8 cellular contexts compared by ENCODE assay signal in genomic region chr13:45119469-45119989, GRCh38. TPM values are rescaled to one million over a fixed set of nuclear protein-coding genes. Genes with fewer than 3 reads are reported as not detected.
DNase-seq lines count a peak whose midpoint lies in the region; ATAC-seq and TF ChIP-seq lines count a peak whose summit lies in the region.

No MANE protein-coding gene starts in this region.

- no peak overlapping the region for H3K18ac ChIP-seq in H9 (ENCODE audit: insufficient read length, low read depth, low read length)

- no peaks in the 10 kb centered on the region for H3K27me3 Mint-ChIP-seq in H9 (ENCODE audit: low read depth)
- H3K27me3 Mint-ChIP-seq in activated T-cell treated with anti-CD3 and anti-CD28 coated beads, Interleukin-2, amount 50 U/mL, for 24 hours = no peaks in the 10 kb centered on the region

- peak overlapping the region; percentile 80 for H2AFZ ChIP-seq in H9 (ENCODE audit: low read length)

- no peak overlapping the region for H3K4me3 Mint-ChIP-seq in H9
- no peak overlapping the region for H3K4me3 Mint-ChIP-seq in activated T-cell treated with anti-CD3 and anti-CD28 coated beads, Interleukin-2, amount 50 U/mL, for 24 hours

- H2BK5ac ChIP-seq in H9 (ENCODE audit: insufficient read length, low read length) = no peak overlapping the region

- no peak overlapping the region for H3K27ac Mint-ChIP-seq in H9
- no peak overlapping the region for H3K27ac Mint-ChIP-seq in activated T-cell treated with anti-CD3 and anti-CD28 coated beads, Interleukin-2, amount 50 U/mL, for 24 hours

- H2AK5ac ChIP-seq in H9 (ENCODE audit: insufficient read length, low read length) = no peak overlapping the region

- H3K27me3 ChIP-seq in H9 (ENCODE audit: insufficient read depth, low read length) (no peaks in the 10 kb centered on the region), NT2/D1 (ENCODE audit: insufficient read depth, insufficient read length) (no peaks in the 10 kb centered on the region), gastroesophageal sphincter (no peaks in the 10 kb centered on the region), sigmoid colon (no peaks in the 10 kb centered on the region)

- intact Hi-C loops in sigmoid colon (cut with DNase I) = loop anchor here (5.0 kb wide), 1 partner anchor 72 kb away; no protein-coding TSS in a partner anchor

- H3K4me1 ChIP-seq in H9 (ENCODE audit: insufficient read depth, low read length) (0 out of 2 replicates have a peak, but pooled peaks cover 3% of the 10 kb centered on the region), NT2/D1 (ENCODE audit: insufficient read depth, insufficient read length) (no peaks in the 10 kb centered on the region), gastroesophageal sphincter (peaks cover 3 to 27% (median 10%) of the 10 kb centered on the region in 3 donors), sigmoid colon (peaks cover 0 to 27% (median 26%) of the 10 kb centered on the region in 4 donors)

- H3K36me3 Mint-ChIP-seq in H9 (ENCODE audit: insufficient read depth in 1 of 3, low read depth in 3 of 3) = peaks cover 4 to 6% (median 4%) of the 10 kb centered on the region in 3 experiments; a peak in 6 of 7 replicates
- peaks cover 11% of the 10 kb centered on the region for H3K36me3 Mint-ChIP-seq in activated T-cell treated with anti-CD3 and anti-CD28 coated beads, Interleukin-2, amount 50 U/mL, for 24 hours (ENCODE audit: low read depth)

- H3K4me2 ChIP-seq in H9 (ENCODE audit: insufficient read depth, insufficient read length, low read length) = peak overlapping the region; percentile 79

- H3K4me1 Mint-ChIP-seq in H9 = no peaks in the 10 kb centered on the region
- H3K4me1 Mint-ChIP-seq in activated T-cell treated with anti-CD3 and anti-CD28 coated beads, Interleukin-2, amount 50 U/mL, for 24 hours (ENCODE audit: low read depth) = peaks cover 9% of the 10 kb centered on the region

- H2BK20ac ChIP-seq in H9 (ENCODE audit: low read depth, low read length, poor library complexity, severe bottlenecking) = no peak overlapping the region

- H4K8ac ChIP-seq in H9 (replicated peaks; ENCODE audit: insufficient read length, low read depth, low read length) = no peak overlapping the region

- no peak overlapping the region for H2BK120ac ChIP-seq in H9 (ENCODE audit: low read depth, low read length, poor library complexity, severe bottlenecking)

- no peak for TF ChIP-seq CTCF in H9 (conservative IDR thresholded peaks at IDR 0.05)
- no peak for TF ChIP-seq CTCF in gastroesophageal sphincter (IDR thresholded peaks at IDR 0.05)
- TF ChIP-seq CTCF in sigmoid colon (IDR thresholded peaks at IDR 0.05) = no peak

- H2BK15ac ChIP-seq in H9 (ENCODE audit: low read depth, low read length) = no peak overlapping the region

- H3K79me2 ChIP-seq in H9 (ENCODE audit: insufficient read depth, low read length) = peaks cover 24% of the 10 kb centered on the region

- ATAC-seq in gastroesophageal sphincter = no peak

- H3K79me1 ChIP-seq in H9 (ENCODE audit: insufficient read depth, low read depth, low read length, poor library complexity, severe bottlenecking) = peaks cover 8% of the 10 kb centered on the region

- peak overlapping the region; percentile 1 for H3K9ac ChIP-seq in H9 (ENCODE audit: extremely low read depth, insufficient read length, low read length)
- H3K9ac ChIP-seq in NT2/D1 (ENCODE audit: insufficient read length, low read depth) = peak overlapping the region; percentile 82

- H3T11ph ChIP-seq in H9 (ENCODE audit: low read length) = no peak overlapping the region

- TF ChIP-seq EP300 in gastroesophageal sphincter (IDR thresholded peaks at IDR 0.05) (no peak), sigmoid colon (IDR thresholded peaks at IDR 0.05) (no peak)

- no peaks in the 10 kb centered on the region for H3K9me3 Mint-ChIP-seq in H9
- H3K9me3 Mint-ChIP-seq in activated T-cell treated with anti-CD3 and anti-CD28 coated beads, Interleukin-2, amount 50 U/mL, for 24 hours = no peaks in the 10 kb centered on the region

- H3K9me3 ChIP-seq in H9 (ENCODE audit: control insufficient read depth, low read depth, low read length) (no peaks in the 10 kb centered on the region), NT2/D1 (ENCODE audit: insufficient read depth, low read length) (no peaks in the 10 kb centered on the region), gastroesophageal sphincter (no peaks in the 10 kb centered on the region), sigmoid colon (no peaks in the 10 kb centered on the region)

- peaks cover 7% of the 10 kb centered on the region for H3K36me3 ChIP-seq in NT2/D1 (ENCODE audit: insufficient read depth, insufficient read length, low read length)
- no peaks in the 10 kb centered on the region for H3K36me3 ChIP-seq in gastroesophageal sphincter
- H3K36me3 ChIP-seq in sigmoid colon = no peaks in the 10 kb centered on the region

- peak; percentile 58 for DNase-seq in ELR (ENCODE audit: low read depth)
- DNase-seq in H9 = no peak
- DNase-seq in NT2/D1 (ENCODE audit: low read depth, low spot score) = no peak
- DNase-seq in activated T-cell treated with anti-CD3 and anti-CD28 coated beads, Interleukin-2, amount 50 U/mL, for 24 hours = peak; percentile 60
- no peak for DNase-seq in sigmoid colon
- no peak for DNase-seq in NCI-H2196 (lab: John Stamatoyannopoulos, UW; ENCODE audit: unreplicated experiment)
- no peak for DNase-seq in middle frontal gyrus (ENCODE audit: extremely low spot score, low spot score)

- H3K23ac ChIP-seq in H9 (ENCODE audit: insufficient read length, low read depth, low read length) = no peak overlapping the region

- H3K27ac ChIP-seq in H9 (ENCODE audit: insufficient read length, low read depth, low read length) (no peak overlapping the region), gastroesophageal sphincter (peak overlapping the region in 3 of 4 donors; percentile 85 to 88 (median 85)), sigmoid colon (peak overlapping the region; percentile 78 to 84 (median 82))

- no peak for TF ChIP-seq POLR2A in gastroesophageal sphincter (IDR thresholded peaks at IDR 0.05)
- TF ChIP-seq POLR2A in sigmoid colon (IDR thresholded peaks at IDR 0.05) = no peak

- H3K23me2 ChIP-seq in H9 (ENCODE audit: insufficient read length, low read depth, low read length, poor library complexity, severe bottlenecking) = peaks cover 8% of the 10 kb centered on the region

- H4K5ac ChIP-seq in H9 (ENCODE audit: insufficient read length, low read depth, low read length) = no peak overlapping the region

- no CpG with 5 or more reads among the region's 6 CpGs for WGBS in H9 (ENCODE audit: extremely low coverage, insufficient read length, low lambda C conversion rate)
- 4 to 5% methylated on average over 6 of the region's 6 CpGs for WGBS in gastroesophageal sphincter (ENCODE audit: low coverage in 1 of 2), 2 donors
- 7 to 8% methylated on average over 6 of the region's 6 CpGs for WGBS in sigmoid colon, 2 donors

- H3K4ac ChIP-seq in H9 (ENCODE audit: low read depth, low read length) = no peak overlapping the region

- H2BK12ac ChIP-seq in H9 (ENCODE audit: insufficient read length, low read depth, low read length) = no peak overlapping the region

- H3K4me3 ChIP-seq in NT2/D1 (ENCODE audit: insufficient read length, low read depth) (peak overlapping the region; percentile 66), gastroesophageal sphincter (peak overlapping the region; percentile 80 to 91), sigmoid colon (peak overlapping the region; percentile 68 to 85 (median 76))

- no peak overlapping the region for H3K56ac ChIP-seq in H9 (ENCODE audit: insufficient read length, low read depth, low read length)

- no peak overlapping the region for H4K91ac ChIP-seq in H9 (ENCODE audit: insufficient read length, low read depth, low read length)

- no peaks in the 10 kb centered on the region for H4K20me1 ChIP-seq in H9 (ENCODE audit: control insufficient read depth, insufficient read depth, insufficient read length)

- H3K14ac ChIP-seq in H9 (ENCODE audit: insufficient read depth, low read length) = no peak overlapping the region

RNA-seq across cellular contexts. Expression of gene GTF2F2, which starts 0.8 kb away (rescaled TPM):
- 29.6 and 31.9 TPM in 2 replicates for total RNA-seq in H9 (2021)
- total RNA-seq in gastroesophageal sphincter = 10 to 100 TPM; 15.3 to 19.6 (median 17.7) TPM
- total RNA-seq in sigmoid colon = 10 to 100 TPM; 28.5 to 32.7 (median 30.1) TPM
- 10 to 100 TPM; 18.5 to 21.6 (median 20.6) TPM for polyA plus RNA-seq in sigmoid colon

Comparison
In these comparisons a context has a peak if more than half of its experiments do, and no peak if none do; other contexts are left out.
1. DNase-seq: peak in ELR (single experiment) and activated T-cell treated with anti-CD3 and anti-CD28 coated beads, Interleukin-2, amount 50 U/mL, for 24 hours (single experiment); none in H9 (single experiment), NT2/D1 (single experiment), sigmoid colon (single experiment), NCI-H2196 (single experiment) and middle frontal gyrus (single experiment).
2. Peak in every context shown above with its lines, with median percentiles within 50 percentile points of each other: H3K4me3 ChIP-seq.